8 cellular contexts compared by ENCODE assay signal in the genomic region with DNA sequence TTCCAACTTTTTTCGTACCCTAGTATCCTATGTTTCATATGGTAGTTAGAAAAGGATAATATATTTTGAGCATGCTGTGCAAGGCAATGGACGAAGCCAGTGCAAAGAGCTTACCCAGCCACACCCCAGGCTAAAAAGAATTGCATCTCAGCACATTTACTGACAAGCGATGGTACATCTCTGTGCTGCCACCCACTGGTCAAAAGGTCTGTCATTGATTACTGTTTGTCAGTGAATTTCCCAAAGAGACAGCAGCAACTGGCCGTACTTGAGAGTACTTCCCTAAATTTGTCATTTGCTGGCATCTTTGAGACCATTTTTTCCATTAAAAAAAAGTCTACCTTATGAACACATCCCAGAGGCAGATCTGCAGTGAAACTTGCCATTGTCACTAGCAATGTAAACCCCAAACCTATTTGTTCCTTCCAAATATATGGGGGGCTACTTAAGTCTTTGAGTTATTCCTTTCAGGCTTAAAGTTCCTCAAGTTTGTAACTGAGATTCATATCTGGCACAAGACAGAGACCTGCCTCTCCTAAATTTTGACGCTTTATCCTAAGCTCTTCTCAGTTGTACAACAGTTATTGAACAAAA.
DNase-seq lines count a peak whose midpoint lies in the region; ATAC-seq, FAIRE-seq and TF ChIP-seq lines count a peak whose summit lies in the region.

No MANE protein-coding gene starts in this region.

- H2BK15ac ChIP-seq in mesenchymal stem cell (ENCODE audit: low read depth, poor library complexity, severe bottlenecking), result no peak overlapping the region

- H3K4me2 ChIP-seq in mesenchymal stem cell (ENCODE audit: low read length, poor library complexity, severe bottlenecking), result no peak overlapping the region

- no peak overlapping the region for H2BK120ac ChIP-seq in mesenchymal stem cell (ENCODE audit: low read depth, low read length)

- no peak overlapping the region for H3K27ac ChIP-seq in breast epithelium
- H3K27ac ChIP-seq in mesenchymal stem cell (ENCODE audit: low read length, poor library complexity, severe bottlenecking), result no peak overlapping the region
- H3K27ac ChIP-seq in uterus, result no peak overlapping the region

- WGBS in mesenchymal stem cell, result 39% methylated on average over 4 of the region's 5 CpGs

- H3K27me3 ChIP-seq in breast epithelium, result no peaks in the 10 kb centered on the region
- no peaks in the 10 kb centered on the region for H3K27me3 ChIP-seq in mesenchymal stem cell (ENCODE audit: control insufficient read depth in 1 of 2, insufficient read depth in 1 of 2, low read length in 2 of 2)
- H3K27me3 ChIP-seq in uterus, result no peaks in the 10 kb centered on the region

- no peak overlapping the region for H2AFZ ChIP-seq in mesenchymal stem cell (ENCODE audit: low read depth, low read length)

- H3K4ac ChIP-seq in mesenchymal stem cell (ENCODE audit: low read depth in 1 of 2, low read length in 2 of 2), result no peak overlapping the region

- H3K9ac ChIP-seq in mesenchymal stem cell (ENCODE audit: low read length), result no peak overlapping the region

- no peak for FAIRE-seq in GM19239 (lab: Jason Lieb, UNC)

- no peak overlapping the region for H3K14ac ChIP-seq in mesenchymal stem cell (ENCODE audit: low read length in 2 of 2)

- no peak overlapping the region for H3K23ac ChIP-seq in mesenchymal stem cell (ENCODE audit: low read length in 2 of 2)

- intact Hi-C loops in breast epithelium (cut with DNase I; ENCODE audit: low total_unique reads) (no loop called here), uterus (cut with DNase I; ENCODE audit: low total_unique reads) (no loop called here)

- no peak overlapping the region for H2AK5ac ChIP-seq in mesenchymal stem cell (ENCODE audit: low read length, severe bottlenecking)

- no peak overlapping the region for H3K18ac ChIP-seq in mesenchymal stem cell (ENCODE audit: low read depth in 1 of 2, low read length in 2 of 2)

- H3K9me3 ChIP-seq in breast epithelium (no peaks in the 10 kb centered on the region), mesenchymal stem cell (ENCODE audit: control insufficient read depth, low read length) (no peaks in the 10 kb centered on the region), uterus (no peaks in the 10 kb centered on the region)

- H3K4me1 ChIP-seq in breast epithelium (no peaks in the 10 kb centered on the region), mesenchymal stem cell (ENCODE audit: control insufficient read depth, insufficient read depth, low read depth, low read length) (no peaks in the 10 kb centered on the region), uterus (no peaks in the 10 kb centered on the region)

- H4K91ac ChIP-seq in mesenchymal stem cell (ENCODE audit: low read length), result no peak overlapping the region

- H3K4me3 ChIP-seq in breast epithelium (no peak overlapping the region), mesenchymal stem cell (ENCODE audit: insufficient read depth in 1 of 2, low read depth in 1 of 2, low read length in 2 of 2) (no peak overlapping the region), uterus (no peak overlapping the region)

- DNase-seq in DMS53 (lab: John Stamatoyannopoulos, UW) (peak; percentile 87), NCI-H69 (lab: John Stamatoyannopoulos, UW) (peak; percentile 77), breast epithelium (ENCODE audit: low spot score in 2 of 2) (peak in 1 of 2 donors; percentile 20), mesenchymal stem cell (peak; percentile 10), GM19239 (ENCODE audit: insufficient read length, low spot score) (no peak), uterus (no peak)

- H4K8ac ChIP-seq in mesenchymal stem cell (ENCODE audit: low read length), result no peak overlapping the region

- TF ChIP-seq CTCF in breast epithelium (IDR thresholded peaks at IDR 0.05) (peak in 2 of 3 donors; percentile 13 to 50), uterus (IDR thresholded peaks at IDR 0.05) (no peak)

- H3K36me3 ChIP-seq in breast epithelium (no peaks in the 10 kb centered on the region), mesenchymal stem cell (ENCODE audit: control insufficient read depth in 1 of 2, insufficient read depth in 2 of 2, low read depth in 1 of 2, low read length in 2 of 2) (no peaks in the 10 kb centered on the region), uterus (no peaks in the 10 kb centered on the region)

- no peak overlapping the region for H2BK5ac ChIP-seq in mesenchymal stem cell (ENCODE audit: low read depth, low read length, poor library complexity, severe bottlenecking)

- no peak overlapping the region for H2BK12ac ChIP-seq in mesenchymal stem cell (ENCODE audit: low read length in 2 of 2)

- no peaks in the 10 kb centered on the region for H3K79me1 ChIP-seq in mesenchymal stem cell (replicated peaks; ENCODE audit: low read length, poor library complexity, severe bottlenecking)

- ATAC-seq in HG02981 (IDR thresholded peaks at IDR 0.05; ENCODE audit: unreplicated experiment) (peak; percentile 53), GM21529 (IDR thresholded peaks at IDR 0.05; ENCODE audit: unreplicated experiment) (no peak)

- TF ChIP-seq POLR2A in breast epithelium (IDR thresholded peaks at IDR 0.05) (no peak), uterus (IDR thresholded peaks at IDR 0.05) (no peak)

Comparison
In these comparisons a context has a peak if more than half of its experiments do, and no peak if none do; other contexts are left out.
1. DNase-seq: peak in DMS53 (single experiment), NCI-H69 (single experiment) and mesenchymal stem cell (single experiment); none in GM19239 (single experiment) and uterus (0 of 2).
2. CTCF ChIP-seq: peak in breast epithelium (2 of 3); none in uterus (0 of 4).